ENCODE assay signal across 17 cellular contexts in genomic region chr18:43484710-43485109, GRCh38.
A peak's percentile ranks its signal among the peaks of the same experiment; 100 is the strongest.
DNase-seq lines count a peak whose midpoint lies in the region; ATAC-seq, FAIRE-seq and TF ChIP-seq lines count a peak whose summit lies in the region.
"Had no signal": no experiment of that assay in that cellular context is flagged by ENCODE, and none has a peak within 500 bp of the region (broad histone marks: within the 10 kb centered on the region; RNA-seq: fewer than 3 reads in every experiment).

No MANE protein-coding gene starts in this region.

- peak; percentile 67 for ATAC-seq in upper lobe of right lung
- no peak for ATAC-seq in HG02798 (IDR thresholded peaks at IDR 0.05; ENCODE audit: poor library complexity, unreplicated experiment)

- POLR2A ChIA-PET in PC-9 (lab: Charles Lee; ENCODE audit: unreplicated experiment) = no interaction called here

- peak; percentile 65 for FAIRE-seq in islet of Langerhans (lab: Jason Lieb, UNC)
- FAIRE-seq: GM12891 had no signal

- no TSS peak for BruUV-seq in PC-9 (replicated peaks; lab: Mats Ljungman, UMichigan)

- H3K27me3 ChIP-seq in PC-9 (ENCODE audit: insufficient read depth, low read depth) (no peaks in the 10 kb centered on the region), upper lobe of right lung (no peaks in the 10 kb centered on the region), ovary (no peaks in the 10 kb centered on the region)
- H3K27me3 ChIP-seq: BLaER1 had no signal

- no peak overlapping the region for H3K27ac ChIP-seq in PC-9
- H3K27ac ChIP-seq in upper lobe of right lung = no peak overlapping the region
- H3K27ac ChIP-seq in ovary = no peak overlapping the region
- H3K27ac ChIP-seq: 22Rv1, BLaER1, GM23248, SK-N-MC had no signal

- H3K36me3 ChIP-seq in PC-9 (ENCODE audit: low read depth) (no peaks in the 10 kb centered on the region), upper lobe of right lung (no peaks in the 10 kb centered on the region), ovary (no peaks in the 10 kb centered on the region)
- H3K36me3 ChIP-seq: BLaER1 had no signal

- no peak overlapping the region for H3K4me3 ChIP-seq in PC-9
- no peak overlapping the region for H3K4me3 ChIP-seq in upper lobe of right lung
- H3K4me3 ChIP-seq in ovary = no peak overlapping the region
- H3K4me3 ChIP-seq: BLaER1, GM23248, SK-N-MC had no signal

- TF ChIP-seq CTCF in PC-9 (conservative IDR thresholded peaks at IDR 0.05) = no peak
- no peak for TF ChIP-seq CTCF in upper lobe of right lung (IDR thresholded peaks at IDR 0.05)
- TF ChIP-seq CTCF in ovary (IDR thresholded peaks at IDR 0.05) = no peak

- no peaks in the 10 kb centered on the region for H3K9me3 ChIP-seq in PC-9 (ENCODE audit: insufficient read depth, low read depth)
- no peaks in the 10 kb centered on the region for H3K9me3 ChIP-seq in upper lobe of right lung
- H3K9me3 ChIP-seq in ovary = no peaks in the 10 kb centered on the region

- peak; percentile 25 for DNase-seq in NCI-H1105 treated with DMSO at 0.1 percent for 48 hours (lab: John Stamatoyannopoulos, UW)
- no peak for DNase-seq in NCI-H1105 (lab: John Stamatoyannopoulos, UW)
- peak; percentile 4 to 51 for DNase-seq in PC-9
- DNase-seq in upper lobe of right lung = no peak
- no peak for DNase-seq in ovary
- DNase-seq in EL = no peak
- DNase-seq: CD8-positive, alpha-beta memory T cell; Karpas-422; NCI-H1436; NCI-H2029 treated with DMSO at 0.1 percent for 48 hours had no signal

- TF ChIP-seq EP300 in ovary (IDR thresholded peaks at IDR 0.05) = no peak

- no peaks in the 10 kb centered on the region for H3F3A ChIP-seq in PC-9 (ENCODE audit: insufficient read depth, low read depth)

- 94 to 100% (median 96%) methylated on average over 1 of the region's 1 CpG for WGBS in ovary, 3 donors

- no peak overlapping the region for H2AFZ ChIP-seq in PC-9
- H2AFZ ChIP-seq: GM23248 had no signal

- no peaks in the 10 kb centered on the region for H3K9me2 ChIP-seq in PC-9 (ENCODE audit: insufficient read depth)

- CTCF ChIA-PET in PC-9 (lab: Charles Lee) = no interaction called here

- intact Hi-C loops in PC-9 (cut with micrococcal nuclease; ENCODE audit: unreplicated experiment) = no loop called here
- intact Hi-C loops in upper lobe of right lung (cut with DNase I) = no loop called here
- intact Hi-C loops in ovary (cut with DNase I) = no loop called here

- H3K4me1 ChIP-seq in PC-9 (replicated peaks; ENCODE audit: insufficient read depth) = peaks cover 8% of the 10 kb centered on the region
- H3K4me1 ChIP-seq in upper lobe of right lung = no peaks in the 10 kb centered on the region
- H3K4me1 ChIP-seq in ovary (ENCODE audit: insufficient read depth) = no peaks in the 10 kb centered on the region
- H3K4me1 ChIP-seq: BLaER1 had no signal

- no peaks in the 10 kb centered on the region for H3K79me2 ChIP-seq in PC-9 (ENCODE audit: low read depth)

- H4K20me1 ChIP-seq in PC-9 (ENCODE audit: insufficient read depth) = no peaks in the 10 kb centered on the region
- H4K20me1 ChIP-seq: BLaER1 had no signal

- no peak overlapping the region for H3K4me2 ChIP-seq in PC-9
- H3K4me2 ChIP-seq: BLaER1 had no signal

- no peak for TF ChIP-seq POLR2A in ovary (IDR thresholded peaks at IDR 0.05)

Comparison
In these comparisons a context has a peak if more than half of its experiments do, and no peak if none do; other contexts are left out.
1. DNase-seq: peak in NCI-H1105 treated with DMSO at 0.1 percent for 48 hours (single experiment) and PC-9 (2 of 2); none in NCI-H1105 (single experiment), upper lobe of right lung (single experiment), ovary (0 of 5) and EL (single experiment).